22 cellular contexts compared by ENCODE assay signal in the genomic region with DNA sequence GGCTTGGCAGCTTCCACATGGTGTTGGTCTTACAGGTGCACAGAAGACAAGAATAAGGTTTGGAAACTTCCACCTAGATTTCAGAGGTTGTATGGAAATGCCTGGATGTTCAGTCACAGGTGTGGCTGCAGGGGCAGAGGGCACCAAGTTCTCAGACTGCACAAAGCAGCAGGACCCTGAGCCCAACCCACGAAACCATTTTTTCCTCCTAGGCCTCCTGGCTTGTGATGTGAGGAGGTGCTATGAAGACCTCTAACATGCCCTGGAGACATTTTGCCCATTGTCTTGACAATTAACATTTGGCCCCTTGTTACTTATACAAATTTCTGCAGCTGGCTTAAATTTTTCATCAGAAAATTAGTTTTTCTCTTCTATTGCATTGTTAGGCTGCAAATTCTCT.
DNase-seq lines count a peak whose midpoint lies in the region; ATAC-seq and FAIRE-seq lines count a peak whose summit lies in the region.
"Had no signal": no experiment of that assay in that cellular context is flagged by ENCODE, and none has a peak within 500 bp of the region (broad histone marks: within the 10 kb centered on the region; RNA-seq: fewer than 3 reads in every experiment).

No MANE protein-coding gene starts in this region.

- no peak overlapping the region for H2AFZ ChIP-seq in Karpas-422 (ENCODE audit: low read length)
- H2AFZ ChIP-seq: GM23248 had no signal

- peaks cover 15% of the 10 kb centered on the region for H3K79me2 ChIP-seq in Karpas-422 (ENCODE audit: low read length)

- 87 to 94% (median 93%) methylated on average over 1 of the region's 1 CpG for WGBS in small intestine, 3 donors

- no peak overlapping the region for H3K9ac ChIP-seq in BLaER1
- no peak overlapping the region for H3K9ac ChIP-seq in Karpas-422 (ENCODE audit: low read length)
- H3K9ac ChIP-seq: GM23248 had no signal

- H3K27me3 ChIP-seq in BLaER1: no peaks in the 10 kb centered on the region
- H3K27me3 ChIP-seq in Karpas-422 (ENCODE audit: low read length): no peaks in the 10 kb centered on the region
- no peaks in the 10 kb centered on the region for H3K27me3 ChIP-seq in small intestine (ENCODE audit: control insufficient read depth in 2 of 2, insufficient read depth in 2 of 2, low read length in 2 of 2)

- ATAC-seq in sciatic nerve (no peak), HG02798 (IDR thresholded peaks at IDR 0.05; ENCODE audit: poor library complexity, unreplicated experiment) (no peak)
- ATAC-seq: CD8-positive, alpha-beta T cell had no signal

- intact Hi-C loops in sciatic nerve (cut with DNase I): no loop called here

- DNase-seq in Karpas-422 (no peak), ecto neural progenitor cell (ENCODE audit: low spot score) (peak; percentile 26), sciatic nerve (ENCODE audit: low spot score) (peak; percentile 6), small intestine (no peak)
- DNase-seq in stimulated activated CD4-positive, alpha-beta T cell treated with anti-CD3 and anti-CD28 coated beads, Interleukin-4, amount 100 ng/mL, for 24 hours: no peak
- no peak for DNase-seq in activated T-cell treated with anti-CD3 and anti-CD28 coated beads, Interleukin-2, amount 50 U/mL, for 48 hours
- DNase-seq: 8988T; CD4-positive, CD25-positive, alpha-beta regulatory T cell; CD8-positive, alpha-beta T cell; DMS 273 treated with DMSO at 0.1 percent for 48 hours; DMS79 treated with DMSO at 0.1 percent for 48 hours; GM23248; H7; HCEC 1CT had no signal

- H3K9me3 ChIP-seq in BLaER1 (peaks cover 64% of the 10 kb centered on the region), Karpas-422 (ENCODE audit: low read length) (peaks cover 8% of the 10 kb centered on the region), small intestine (ENCODE audit: control insufficient read depth, low read depth) (no peaks in the 10 kb centered on the region)

- H3K4me3 ChIP-seq in BLaER1: 0 out of 2 replicates have a peak overlapping the region, but pooled peaks have one; percentile 2
- H3K4me3 ChIP-seq in Karpas-422 (ENCODE audit: low read length): no peak overlapping the region
- H3K4me3 ChIP-seq in small intestine (ENCODE audit: low read depth in 1 of 2, low read length in 2 of 2): no peak overlapping the region
- H3K4me3 ChIP-seq: GM23248 had no signal

- H3K9me2 ChIP-seq in Karpas-422 (replicated peaks; ENCODE audit: insufficient read depth, low read length): no peaks in the 10 kb centered on the region

- H3K4me1 ChIP-seq in BLaER1 (peaks cover 15% of the 10 kb centered on the region), Karpas-422 (ENCODE audit: low read length) (peaks cover 20% of the 10 kb centered on the region), small intestine (ENCODE audit: control insufficient read depth in 2 of 2, insufficient read depth in 1 of 2, low read depth in 1 of 2, low read length in 1 of 2) (no peaks in the 10 kb centered on the region)

- FAIRE-seq in small intestine (lab: Jason Lieb, UNC): no peak
- FAIRE-seq: D721Med, G401.6, GM12892, GM19239, H1 had no signal

- H3K27ac ChIP-seq in BLaER1 (no peak overlapping the region), Karpas-422 (ENCODE audit: low read length) (peak overlapping the region; percentile 13; the same call in 1 of the 2 replicates), small intestine (ENCODE audit: low read depth in 1 of 2, low read length in 1 of 2) (no peak overlapping the region)
- H3K27ac ChIP-seq: C4-2B, GM23248 had no signal

- H3K4me2 ChIP-seq in BLaER1 (no peak overlapping the region), Karpas-422 (ENCODE audit: low read depth, low read length, poor library complexity, severe bottlenecking) (peak overlapping the region; percentile 18)

- 0 out of 2 replicates have a peak, but pooled peaks cover 6% of the 10 kb centered on the region for H3K36me3 ChIP-seq in BLaER1
- H3K36me3 ChIP-seq in Karpas-422 (ENCODE audit: insufficient read depth, low read length): peaks cover 28% of the 10 kb centered on the region
- H3K36me3 ChIP-seq in small intestine (ENCODE audit: control insufficient read depth in 2 of 2, insufficient read depth in 2 of 2, low read length in 2 of 2): no peaks in the 10 kb centered on the region

- H4K20me1 ChIP-seq in BLaER1 (peaks cover 2% of the 10 kb centered on the region; the same call in 1 of the 2 replicates), Karpas-422 (ENCODE audit: insufficient read depth, low read depth, low read length) (no peaks in the 10 kb centered on the region)

Comparison
In these comparisons a context has a peak if more than half of its experiments do, and no peak if none do; other contexts are left out.
1. DNase-seq: peak in ecto neural progenitor cell (single experiment) and sciatic nerve (single experiment); none in Karpas-422 (single experiment), small intestine (single experiment), stimulated activated CD4-positive, alpha-beta T cell treated with anti-CD3 and anti-CD28 coated beads, Interleukin-4, amount 100 ng/mL, for 24 hours (single experiment) and activated T-cell treated with anti-CD3 and anti-CD28 coated beads, Interleukin-2, amount 50 U/mL, for 48 hours (0 of 2).